Comparison of ENCODE assay signal across 16 cellular contexts in genomic region chr7:1232623-1233327, GRCh38. TPM values are rescaled to one million over a fixed set of nuclear protein-coding genes. Genes with fewer than 3 reads are reported as not detected.
DNase-seq lines count a peak whose midpoint lies in the region; ATAC-seq and TF ChIP-seq lines count a peak whose summit lies in the region.
"Had no signal": no experiment of that assay in that cellular context is flagged by ENCODE, and none has a peak within 500 bp of the region (broad histone marks: within the 10 kb centered on the region; RNA-seq: fewer than 3 reads in every experiment).

UNCX (plus strand) TSS chr7:1232872; CDS start chr7:1233018, 146 bp downstream.

- H3K9me3 ChIP-seq in suprapubic skin, result no peaks in the 10 kb centered on the region
- H3K9me3 ChIP-seq: mucosa of descending colon had no signal

- no peak for TF ChIP-seq CTCF in endothelial cell (IDR thresholded peaks at IDR 0.05; ENCODE audit: unreplicated experiment)
- TF ChIP-seq CTCF in suprapubic skin (IDR thresholded peaks at IDR 0.05), result no peak

- peaks cover 50% of the 10 kb centered on the region for H3K4me1 ChIP-seq in suprapubic skin

- H3K36me3 Mint-ChIP-seq in activated naive CD4-positive, alpha-beta T cell treated with anti-CD3 and anti-CD28 coated beads, Interleukin-2, amount 50 U/mL, for 24 hours, result no peaks in the 10 kb centered on the region
- H3K36me3 Mint-ChIP-seq in endothelial cell (ENCODE audit: low read depth, unreplicated experiment), result no peaks in the 10 kb centered on the region
- H3K36me3 Mint-ChIP-seq in stimulated activated memory B cell treated with anti-CD40 and anti-IgM and Interleukin-4, amounts not matched to agents 10 μg/mL and 1 μg/mL and 100 μg/mL, for 72 hours, result no peaks in the 10 kb centered on the region
- no peaks in the 10 kb centered on the region for H3K36me3 Mint-ChIP-seq in activated CD4-positive, alpha-beta T cell treated with anti-CD3 and anti-CD28 coated beads for 36 hours (ENCODE audit: low read depth)

- peaks cover 30% of the 10 kb centered on the region for H3K4me1 Mint-ChIP-seq in activated naive CD4-positive, alpha-beta T cell treated with anti-CD3 and anti-CD28 coated beads, Interleukin-2, amount 50 U/mL, for 24 hours
- peaks cover 23% of the 10 kb centered on the region for H3K4me1 Mint-ChIP-seq in endothelial cell (ENCODE audit: unreplicated experiment)
- no peaks in the 10 kb centered on the region for H3K4me1 Mint-ChIP-seq in stimulated activated memory B cell treated with anti-CD40 and anti-IgM and Interleukin-4, amounts not matched to agents 10 μg/mL and 1 μg/mL and 100 μg/mL, for 72 hours
- peaks cover 20% of the 10 kb centered on the region for H3K4me1 Mint-ChIP-seq in activated CD4-positive, alpha-beta T cell treated with anti-CD3 and anti-CD28 coated beads for 36 hours

- H3K36me3 ChIP-seq in suprapubic skin, result no peaks in the 10 kb centered on the region
- H3K36me3 ChIP-seq: BLaER1 treated with 17β-estradiol and CSF1 and Interleukin-3, amounts not matched to agents 10 nM and 100 nM had no signal

- H3K4me3 ChIP-seq in suprapubic skin, result no peak within 1 kb of the TSS
- H3K4me3 ChIP-seq: BLaER1 treated with 17β-estradiol and CSF1 and Interleukin-3, amounts not matched to agents 10 nM and 100 nM; mucosa of descending colon had no signal

- H3K27ac Mint-ChIP-seq in activated naive CD4-positive, alpha-beta T cell treated with anti-CD3 and anti-CD28 coated beads, Interleukin-2, amount 50 U/mL, for 24 hours, result peak within 1 kb of the TSS; percentile 91
- H3K27ac Mint-ChIP-seq in endothelial cell (ENCODE audit: unreplicated experiment), result no peak within 1 kb of the TSS
- H3K27ac Mint-ChIP-seq in stimulated activated memory B cell treated with anti-CD40 and anti-IgM and Interleukin-4, amounts not matched to agents 10 μg/mL and 1 μg/mL and 100 μg/mL, for 72 hours, result no peak within 1 kb of the TSS
- no peak within 1 kb of the TSS for H3K27ac Mint-ChIP-seq in activated CD4-positive, alpha-beta T cell treated with anti-CD3 and anti-CD28 coated beads for 36 hours

- no peak for DNase-seq in activated naive CD4-positive, alpha-beta T cell (lab: John Stamatoyannopoulos, UW)
- DNase-seq in NCI-H748 (lab: John Stamatoyannopoulos, UW; ENCODE audit: unreplicated experiment) (peak; percentile 95), endothelial cell (ENCODE audit: low spot score) (no peak), suprapubic skin (ENCODE audit: low spot score in 2 of 2) (no peak)
- no peak for DNase-seq in activated CD4-positive, alpha-beta T cell treated with anti-CD3 and anti-CD28 coated beads for 36 hours
- DNase-seq: activated CD8-positive, alpha-beta memory T cell treated with anti-CD3 and anti-CD28 coated beads, Interleukin-2, amount 50 U/mL, for 48 hours; effector CD4-positive, alpha-beta T cell; foreskin melanocyte; NCI-H1048; right cardiac atrium had no signal

- WGBS in suprapubic skin, result 7% methylated on average over 3 of the region's 81 CpGs

- CTCF ChIA-PET in activated CD4-positive, alpha-beta T cell treated with anti-CD3 and anti-CD28 coated beads for 36 hours (lab: Charles Lee), result interaction anchor here (0.7 kb wide), 1 partner anchor 13 kb away, joined by 3 read pairs; no protein-coding TSS in a partner anchor

- intact Hi-C loops in activated CD4-positive, alpha-beta T cell treated with anti-CD3 and anti-CD28 coated beads for 36 hours (cut with DNase I, micrococcal nuclease), result loop anchor here in 1 of 2 experiments (5.0 kb wide), 1 partner anchor 435 kb away; no protein-coding TSS in a partner anchor

- POLR2A ChIA-PET in activated CD4-positive, alpha-beta T cell treated with anti-CD3 and anti-CD28 coated beads for 36 hours (lab: Charles Lee), result no interaction called here

- peaks cover 45% of the 10 kb centered on the region for H3K27me3 Mint-ChIP-seq in activated naive CD4-positive, alpha-beta T cell treated with anti-CD3 and anti-CD28 coated beads, Interleukin-2, amount 50 U/mL, for 24 hours
- peaks cover 27% of the 10 kb centered on the region for H3K27me3 Mint-ChIP-seq in endothelial cell (ENCODE audit: unreplicated experiment)
- peaks cover 56% of the 10 kb centered on the region for H3K27me3 Mint-ChIP-seq in stimulated activated memory B cell treated with anti-CD40 and anti-IgM and Interleukin-4, amounts not matched to agents 10 μg/mL and 1 μg/mL and 100 μg/mL, for 72 hours
- H3K27me3 Mint-ChIP-seq in activated CD4-positive, alpha-beta T cell treated with anti-CD3 and anti-CD28 coated beads for 36 hours, result peaks cover 49% of the 10 kb centered on the region

- H3K4me3 Mint-ChIP-seq in activated naive CD4-positive, alpha-beta T cell treated with anti-CD3 and anti-CD28 coated beads, Interleukin-2, amount 50 U/mL, for 24 hours, result peak within 1 kb of the TSS; percentile 68
- H3K4me3 Mint-ChIP-seq in endothelial cell (ENCODE audit: unreplicated experiment), result peak within 1 kb of the TSS; percentile 65
- H3K4me3 Mint-ChIP-seq in stimulated activated memory B cell treated with anti-CD40 and anti-IgM and Interleukin-4, amounts not matched to agents 10 μg/mL and 1 μg/mL and 100 μg/mL, for 72 hours, result peak within 1 kb of the TSS; percentile 16
- H3K4me3 Mint-ChIP-seq in activated CD4-positive, alpha-beta T cell treated with anti-CD3 and anti-CD28 coated beads for 36 hours, result no peak within 1 kb of the TSS

- H3K27me3 ChIP-seq in suprapubic skin, result peaks cover 100% of the 10 kb centered on the region

- ATAC-seq in stimulated activated memory B cell treated with anti-CD40 and anti-IgM and Interleukin-4, amounts not matched to agents 10 μg/mL and 1 μg/mL and 100 μg/mL, for 72 hours, result no peak
- ATAC-seq in activated CD4-positive, alpha-beta T cell treated with anti-CD3 and anti-CD28 coated beads for 36 hours, result no peak
- ATAC-seq in GM19035 (IDR thresholded peaks at IDR 0.05; ENCODE audit: unreplicated experiment), result no peak
- ATAC-seq: mucosa of descending colon, right cardiac atrium had no signal

- no peak within 1 kb of the TSS for H3K27ac ChIP-seq in suprapubic skin
- H3K27ac ChIP-seq: BLaER1 treated with 17β-estradiol and CSF1 and Interleukin-3, amounts not matched to agents 10 nM and 100 nM had no signal

- TF ChIP-seq EP300 in suprapubic skin (IDR thresholded peaks at IDR 0.05), result no peak

- no peaks in the 10 kb centered on the region for H3K9me3 Mint-ChIP-seq in activated naive CD4-positive, alpha-beta T cell treated with anti-CD3 and anti-CD28 coated beads, Interleukin-2, amount 50 U/mL, for 24 hours
- no peaks in the 10 kb centered on the region for H3K9me3 Mint-ChIP-seq in endothelial cell (ENCODE audit: unreplicated experiment)
- H3K9me3 Mint-ChIP-seq in stimulated activated memory B cell treated with anti-CD40 and anti-IgM and Interleukin-4, amounts not matched to agents 10 μg/mL and 1 μg/mL and 100 μg/mL, for 72 hours, result no peaks in the 10 kb centered on the region
- no peaks in the 10 kb centered on the region for H3K9me3 Mint-ChIP-seq in activated CD4-positive, alpha-beta T cell treated with anti-CD3 and anti-CD28 coated beads for 36 hours (ENCODE audit: low read depth)

- no peak for TF ChIP-seq POLR2A in suprapubic skin (IDR thresholded peaks at IDR 0.05)

RNA-seq across cellular contexts. Expression of gene UNCX, which starts in this region (rescaled TPM):
- not detected for total RNA-seq in endothelial cell (ENCODE audit: unreplicated experiment)
- not detected for total RNA-seq in activated CD4-positive, alpha-beta T cell treated with anti-CD3 and anti-CD28 coated beads for 36 hours
- not detected for total RNA-seq in suprapubic skin
- total RNA-seq: mucosa of descending colon, NCI-H460, right cardiac atrium had no signal
